1 cellular context compared by ENCODE assay signal in genomic region chr12:818733-819132, GRCh38.
TF ChIP-seq lines count a peak whose summit lies in the region.

No MANE protein-coding gene starts in this region.

TF ChIP-seq in K562, 482 proteins besides CTCF, POLR2A, EP300 and RAD21 (continued from another document):
- TF ChIP-seq PREB (CRISPR knock-in tag; IDR thresholded peaks at IDR 0.05): no peak
- TF ChIP-seq SRSF3 (IDR thresholded peaks at IDR 0.05; ENCODE audit: insufficient read depth, low read length): no peak
- TF ChIP-seq NRF1 (conservative IDR thresholded peaks at IDR 0.05 in 1 of 2, IDR thresholded peaks at IDR 0.05 in 1 of 2): no peak
- TF ChIP-seq ATF6 (CRISPR knock-in tag; IDR thresholded peaks at IDR 0.05): no peak
- no peak for TF ChIP-seq ZNF444 (CRISPR knock-in tag; IDR thresholded peaks at IDR 0.05)
